23 cellular contexts compared by ENCODE assay signal in genomic region chrX:23066588-23067281, GRCh38.
DNase-seq lines count a peak whose midpoint lies in the region; ATAC-seq and TF ChIP-seq lines count a peak whose summit lies in the region.
"Had no signal": no experiment of that assay in that cellular context is flagged by ENCODE, and none has a peak within 500 bp of the region (broad histone marks: within the 10 kb centered on the region; RNA-seq: fewer than 3 reads in every experiment).

No MANE protein-coding gene starts in this region.

- H3K36me3 ChIP-seq in Peyer's patch: no peaks in the 10 kb centered on the region
- H3K36me3 ChIP-seq: HAP-1, thyroid gland had no signal

- H3K27ac ChIP-seq in Peyer's patch: no peak overlapping the region
- H3K27ac ChIP-seq: C4-2B, dorsolateral prefrontal cortex, thyroid gland had no signal

- no peak for TF ChIP-seq CTCF in Peyer's patch (IDR thresholded peaks at IDR 0.05)

- H3K4me3 ChIP-seq in Peyer's patch: no peak overlapping the region
- H3K4me3 ChIP-seq: dorsolateral prefrontal cortex, HAP-1, thyroid gland had no signal

- H3K9me3 ChIP-seq in Peyer's patch: no peaks in the 10 kb centered on the region
- H3K9me3 ChIP-seq: HAP-1, thyroid gland had no signal

- H3K4me1 ChIP-seq in Peyer's patch: no peaks in the 10 kb centered on the region
- H3K4me1 ChIP-seq: HAP-1, thyroid gland had no signal

- no peaks in the 10 kb centered on the region for H3K27me3 ChIP-seq in Peyer's patch
- H3K27me3 ChIP-seq: thyroid gland had no signal

- ATAC-seq in GM18861 (IDR thresholded peaks at IDR 0.05; ENCODE audit: unreplicated experiment) (peak; percentile 69), GM21526 (IDR thresholded peaks at IDR 0.05; ENCODE audit: low FRiP score, unreplicated experiment) (peak; percentile 80), HG02981 (IDR thresholded peaks at IDR 0.05; ENCODE audit: unreplicated experiment) (peak; percentile 72), HG03575 (IDR thresholded peaks at IDR 0.05; ENCODE audit: extremely low read depth, insufficient number of reproducible peaks, low FRiP score, unreplicated experiment) (peak; percentile 76)
- ATAC-seq: activated T-cell treated with anti-CD3 and anti-CD28 coated beads, Interleukin-2, amount 50 U/mL, for 72 hours; left ventricle myocardium superior; stimulated activated naive CD8-positive, alpha-beta T cell treated with anti-CD3 and anti-CD28 coated beads, Interleukin-15, Interleukin-2, amounts not matched to agents 100 U/mL and 50 U/mL, for 24 hours had no signal

- DNase-seq in Peyer's patch (no peak), activated gamma-delta T cell (lab: John Stamatoyannopoulos, UW) (no peak), NCI-H2081 treated with DMSO at 0.1 percent for 48 hours (lab: John Stamatoyannopoulos, UW) (no peak), retina (no peak)
- DNase-seq: ACHN; activated CD4-positive, CD25-positive, alpha-beta regulatory T cell treated with anti-CD3 and anti-CD28 coated beads, Interleukin-2, amount 50 U/mL, for 72 hours; activated naive CD4-positive, alpha-beta T cell treated with anti-CD3 and anti-CD28 coated beads, Interleukin-2, amount 50 U/mL, for 16 hours; activated T-cell treated with anti-CD3 and anti-CD28 coated beads, Interleukin-2, amount 50 U/mL, for 72 hours; anterior cingulate cortex; caudate nucleus; dorsolateral prefrontal cortex; left ventricle myocardium superior; NCI-H1417; NCI-H2171; NCI-H69; stimulated activated naive CD8-positive, alpha-beta T cell treated with anti-CD3 and anti-CD28 coated beads, Interleukin-15, Interleukin-2, amounts not matched to agents 100 U/mL and 50 U/mL, for 24 hours; thyroid gland had no signal

- no peak for TF ChIP-seq POLR2A in Peyer's patch (IDR thresholded peaks at IDR 0.05)
